1 cellular context compared by ENCODE assay signal in the genomic region with DNA sequence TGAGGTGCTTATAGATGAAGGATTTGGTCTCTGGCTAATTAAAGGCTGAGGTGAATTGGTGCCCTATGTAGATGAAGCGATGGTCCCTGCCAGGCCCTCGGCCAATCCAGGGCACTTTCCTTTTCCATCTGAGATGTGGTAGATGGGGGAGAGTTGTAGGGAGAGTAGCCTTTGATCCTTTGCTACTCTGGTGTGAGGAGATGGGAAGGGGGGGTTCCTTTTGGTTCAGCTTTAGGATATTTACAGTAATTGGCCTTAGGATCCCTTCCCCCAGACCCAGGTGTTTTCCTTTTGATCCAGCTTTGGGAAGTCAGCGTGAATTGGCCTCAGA.
TF ChIP-seq lines count a peak whose summit lies in the region.

No MANE protein-coding gene starts in this region.

TF ChIP-seq in HCT116, 20 proteins besides CTCF, POLR2A, EP300 and RAD21 (continued from another document):
- TF ChIP-seq SP1 (IDR thresholded peaks at IDR 0.05; ENCODE audit: low read depth) = no peak
